10 cellular contexts compared by ENCODE assay signal in genomic region chr3:160180581-160181216, GRCh38. TPM values are rescaled to one million over a fixed set of nuclear protein-coding genes. Genes with fewer than 3 reads are reported as not detected.
DNase-seq lines count a peak whose midpoint lies in the region; ATAC-seq and TF ChIP-seq lines count a peak whose summit lies in the region.
"Had no signal": no experiment of that assay in that cellular context is flagged by ENCODE, and none has a peak within 500 bp of the region (broad histone marks: within the 10 kb centered on the region; RNA-seq: fewer than 3 reads in every experiment).

No MANE protein-coding gene starts in this region.

- H3K18ac ChIP-seq in neuronal stem cell (ENCODE audit: low read length), result no peak overlapping the region

- H2AK5ac ChIP-seq in neuronal stem cell (ENCODE audit: low read depth, low read length), result no peak overlapping the region

- H2BK12ac ChIP-seq in neuronal stem cell (ENCODE audit: low read length), result no peak overlapping the region

- no peaks in the 10 kb centered on the region for H3K36me3 ChIP-seq in adipocyte (ENCODE audit: control insufficient read depth, insufficient read depth, low read length, severe bottlenecking)
- H3K36me3 ChIP-seq in neuronal stem cell (replicated peaks in 1 of 2; ENCODE audit: control insufficient read depth in 2 of 2, insufficient read depth in 2 of 2, low read length in 2 of 2), result no peaks in the 10 kb centered on the region
- H3K36me3 ChIP-seq in psoas muscle (ENCODE audit: insufficient read depth in 1 of 2, low read depth in 1 of 2), result no peaks in the 10 kb centered on the region

- WGBS in neuronal stem cell (ENCODE audit: extremely low coverage in 2 of 2, insufficient read length in 2 of 2, insufficient replicate concordance in 1 of 2), 2 donors, result no CpG with 5 or more reads among the region's 11 CpGs
- 8 to 15% (median 9%) methylated on average over 11 of the region's 11 CpGs for WGBS in psoas muscle, 3 donors

- H2BK15ac ChIP-seq in neuronal stem cell (ENCODE audit: low read length), result no peak overlapping the region

- H4K91ac ChIP-seq in neuronal stem cell (ENCODE audit: low read depth, low read length, poor library complexity), result no peak overlapping the region

- no peaks in the 10 kb centered on the region for H3K79me1 ChIP-seq in neuronal stem cell (ENCODE audit: low read depth, low read length)

- TF ChIP-seq CTCF in psoas muscle (IDR thresholded peaks at IDR 0.05), result no peak

- peak overlapping the region; percentile 72 for H3K4me3 ChIP-seq in adipocyte (ENCODE audit: low read length)
- no peak overlapping the region for H3K4me3 ChIP-seq in neuronal stem cell (ENCODE audit: low read length in 2 of 2)
- H3K4me3 ChIP-seq in psoas muscle, result no peak overlapping the region

- H2BK5ac ChIP-seq in neuronal stem cell (ENCODE audit: low read length), result no peak overlapping the region

- POLR2A ChIA-PET in HEK293T (lab: Yijun Ruan, JAX), result no interaction called here

- H3K4me1 ChIP-seq in adipocyte (ENCODE audit: control insufficient read depth, insufficient read depth, low read length) (peaks cover 27% of the 10 kb centered on the region), neuronal stem cell (ENCODE audit: control insufficient read depth in 2 of 2, insufficient read depth in 1 of 2, low read depth in 1 of 2, low read length in 2 of 2) (no peaks in the 10 kb centered on the region), psoas muscle (no peaks in the 10 kb centered on the region)

- TF ChIP-seq POLR2A in erythroblast (IDR thresholded peaks at IDR 0.05; ENCODE audit: low read length), result no peak

- ATAC-seq in psoas muscle, result no peak

- H3K4me2 ChIP-seq in neuronal stem cell (ENCODE audit: insufficient read depth, low read length, poor library complexity, severe bottlenecking), result no peak overlapping the region

- H3K27ac ChIP-seq in neuronal stem cell (replicated peaks; ENCODE audit: low read length), result no peak overlapping the region
- no peak overlapping the region for H3K27ac ChIP-seq in psoas muscle

- H3K9me3 ChIP-seq in adipocyte (ENCODE audit: control insufficient read depth, low read length), result no peaks in the 10 kb centered on the region
- peaks cover 0 to 2% of the 10 kb centered on the region in 2 donors for H3K9me3 ChIP-seq in neuronal stem cell (replicated peaks in 1 of 2; ENCODE audit: control insufficient read depth in 2 of 2, insufficient read depth in 1 of 2, low read depth in 1 of 2, low read length in 2 of 2)
- H3K9me3 ChIP-seq in psoas muscle, result no peaks in the 10 kb centered on the region

- H3K23ac ChIP-seq in neuronal stem cell (ENCODE audit: low read depth, low read length, poor library complexity), result no peak overlapping the region

- H4K8ac ChIP-seq in neuronal stem cell (ENCODE audit: low read depth, low read length), result no peak overlapping the region

- intact Hi-C loops in psoas muscle (cut with DNase I), result no loop called here

- H3K27me3 ChIP-seq in adipocyte (replicated peaks; ENCODE audit: control insufficient read depth, insufficient read depth, low read length) (no peaks in the 10 kb centered on the region), neuronal stem cell (ENCODE audit: control insufficient read depth in 3 of 3, insufficient read depth in 3 of 3, low read depth in 1 of 3, low read length in 3 of 3) (no peaks in the 10 kb centered on the region), psoas muscle (ENCODE audit: insufficient read depth in 3 of 3, low read length in 2 of 3) (peaks cover 0 to 4% (median 0%) of the 10 kb centered on the region in 3 donors)

- no peak overlapping the region for H2AFZ ChIP-seq in neuronal stem cell (ENCODE audit: low read length)

- no peak overlapping the region for H3K4ac ChIP-seq in neuronal stem cell (ENCODE audit: low read length)

- DNase-seq in AG08395 (ENCODE audit: low spot score) (peak; percentile 75), HEK293T (ENCODE audit: extremely low spot score) (peak; percentile 36), adipocyte (ENCODE audit: low read depth) (no peak), left kidney (ENCODE audit: low read depth, low spot score) (peak; percentile 95), neuronal stem cell (ENCODE audit: low spot score) (no peak), erythroblast (lab: John Stamatoyannopoulos, UW) (no peak), psoas muscle (no peak)
- no peak for DNase-seq in activated CD4-positive, CD25-positive, alpha-beta regulatory T cell (lab: John Stamatoyannopoulos, UW)
- DNase-seq: activated T-cell treated with anti-CD3 and anti-CD28 coated beads for 4 hours had no signal

- H3K9ac ChIP-seq in adipocyte (ENCODE audit: low read length), result peak overlapping the region; percentile 19
- no peak overlapping the region for H3K9ac ChIP-seq in neuronal stem cell (ENCODE audit: low read depth, low read length, poor library complexity)

- CTCF ChIA-PET in HEK293T (lab: Yijun Ruan, JAX), result no interaction called here

- no peak overlapping the region for H3K14ac ChIP-seq in neuronal stem cell (ENCODE audit: low read length)

- no peak overlapping the region for H2BK120ac ChIP-seq in neuronal stem cell (ENCODE audit: low read depth, low read length)

TF ChIP-seq in HEK293T, 16 proteins besides CTCF, POLR2A, EP300 and RAD21:
- TF ChIP-seq SP1 (IDR thresholded peaks at IDR 0.05) (no peak), ZNF384 (IDR thresholded peaks at IDR 0.05) (no peak), L3MBTL2 (conservative IDR thresholded peaks at IDR 0.05) (no peak), PKNOX1 (IDR thresholded peaks at IDR 0.05) (peak; percentile 91), CTBP1 (IDR thresholded peaks at IDR 0.05; ENCODE audit: borderline replicate concordance) (peak; percentile 91), BHLHE40 (IDR thresholded peaks at IDR 0.05; ENCODE audit: borderline replicate concordance) (no peak), NFRKB (IDR thresholded peaks at IDR 0.05) (no peak), ARNT (IDR thresholded peaks at IDR 0.05) (0 out of 2 replicates have a peak, but pooled peaks have one; percentile 47)

RNA-seq across cellular contexts. Expression of gene C3orf80, which starts 44.5 kb away (rescaled TPM):
- 0.01 TPM for polyA plus RNA-seq in neuronal stem cell (2013, experiment 1 of 2)
- not detected for polyA plus RNA-seq in neuronal stem cell (2013, experiment 2 of 2)
- under 1 TPM in 2 of 4 donors, not detected in 2; 0.10 to 0.26 TPM for total RNA-seq in psoas muscle
- under 1 TPM in 2 of 3 donors, not detected in 1; 0.04 TPM for polyA plus RNA-seq in psoas muscle
- total RNA-seq: dermis microvascular lymphatic vessel endothelial cell had no signal

Comparison
In these comparisons a context has a peak if more than half of its experiments do, and no peak if none do; other contexts are left out.
1. DNase-seq: peak in AG08395 (single experiment), HEK293T (single experiment) and left kidney (single experiment); none in adipocyte (single experiment), neuronal stem cell (single experiment), erythroblast (0 of 2), psoas muscle (0 of 2) and activated CD4-positive, CD25-positive, alpha-beta regulatory T cell (0 of 4).